ENCODE assay signal across 30 cellular contexts in genomic region chr3:126378341-126378751, GRCh38. TPM values are rescaled to one million over a fixed set of nuclear protein-coding genes. Genes with fewer than 3 reads are reported as not detected.
"Had no signal": no experiment of that assay in that cellular context is flagged by ENCODE, and none has a peak within 500 bp of the region (broad histone marks: within the 10 kb centered on the region; RNA-seq: fewer than 3 reads in every experiment).

No MANE protein-coding gene starts in this region.

- H3K36me3 Mint-ChIP-seq: activated naive CD8-positive, alpha-beta T cell treated with anti-CD3 and anti-CD28 coated beads for 36 hours; brain had no signal

- H3K27ac Mint-ChIP-seq: activated CD4-positive, alpha-beta memory T cell treated with anti-CD3 and anti-CD28 coated beads, Interleukin-2, amount 10 ng/mL, durations not matched to agents 7 days and 5 days; activated CD4-positive, alpha-beta T cell treated with anti-CD3 and anti-CD28 coated beads, Interleukin-2, amount 10 ng/mL, durations not matched to agents 7 days and 5 days; activated naive CD8-positive, alpha-beta T cell treated with anti-CD3 and anti-CD28 coated beads for 36 hours; activated T-helper 2 cell treated with anti-CD3 and anti-CD28 coated beads, Interferon-gamma antibody, Interleukin-2, Interleukin-4, amounts not matched to agents 10 μg/mL and 5 μg/mL and 100 μg/mL, durations not matched to agents 14 hours and 24 hours and 36 hours; brain; progenitor cell of endocrine pancreas; stimulated activated naive B cell treated with anti-CD40 and anti-IgM and Interleukin-4, amounts not matched to agents 10 μg/mL and 1 μg/mL and 100 μg/mL, for 72 hours had no signal

- H3K4me1 ChIP-seq: foreskin keratinocyte, stomach had no signal

- H3K4me3 Mint-ChIP-seq: activated CD4-positive, alpha-beta memory T cell treated with anti-CD3 and anti-CD28 coated beads, Interleukin-2, amount 10 ng/mL, durations not matched to agents 7 days and 5 days; activated CD4-positive, alpha-beta T cell treated with anti-CD3 and anti-CD28 coated beads, Interleukin-2, amount 10 ng/mL, durations not matched to agents 7 days and 5 days; activated naive CD8-positive, alpha-beta T cell treated with anti-CD3 and anti-CD28 coated beads for 36 hours; brain; nephron; stimulated activated naive B cell treated with anti-CD40 and anti-IgM and Interleukin-4, amounts not matched to agents 10 μg/mL and 1 μg/mL and 100 μg/mL, for 72 hours had no signal

- H3K9me3 ChIP-seq: adrenal gland, ascending aorta, esophagus muscularis mucosa, heart left ventricle, left ventricle myocardium inferior, ovary, stomach, thyroid gland had no signal

- H3K4me1 Mint-ChIP-seq: activated CD4-positive, alpha-beta memory T cell treated with anti-CD3 and anti-CD28 coated beads, Interleukin-2, amount 10 ng/mL, durations not matched to agents 7 days and 5 days; activated CD4-positive, alpha-beta T cell treated with anti-CD3 and anti-CD28 coated beads, Interleukin-2, amount 10 ng/mL, durations not matched to agents 7 days and 5 days; activated naive CD8-positive, alpha-beta T cell treated with anti-CD3 and anti-CD28 coated beads for 36 hours; stimulated activated naive B cell treated with anti-CD40 and anti-IgM and Interleukin-4, amounts not matched to agents 10 μg/mL and 1 μg/mL and 100 μg/mL, for 72 hours had no signal

- H3K9me3 Mint-ChIP-seq: activated CD4-positive, alpha-beta memory T cell treated with anti-CD3 and anti-CD28 coated beads, Interleukin-2, amount 10 ng/mL, durations not matched to agents 7 days and 5 days; activated CD4-positive, alpha-beta T cell treated with anti-CD3 and anti-CD28 coated beads, Interleukin-2, amount 10 ng/mL, durations not matched to agents 7 days and 5 days; activated naive CD8-positive, alpha-beta T cell treated with anti-CD3 and anti-CD28 coated beads for 36 hours; activated T-helper 2 cell treated with anti-CD3 and anti-CD28 coated beads, Interferon-gamma antibody, Interleukin-2, Interleukin-4, amounts not matched to agents 10 μg/mL and 5 μg/mL and 100 μg/mL, durations not matched to agents 14 hours and 24 hours and 36 hours; nephron had no signal

- ATAC-seq: foreskin keratinocyte, heart left ventricle had no signal

- H3K27ac ChIP-seq: adrenal gland, ascending aorta, cardiac muscle cell, esophagus muscularis mucosa, foreskin keratinocyte, heart left ventricle, left ventricle myocardium inferior, ovary, stomach, thyroid gland, VCaP had no signal

- H3K27me3 ChIP-seq: adrenal gland, ascending aorta, cardiac muscle cell, ovary, thyroid gland had no signal

- H3K4me2 ChIP-seq: smooth muscle cell had no signal

- DNase-seq: activated CD4-positive, alpha-beta memory T cell treated with anti-CD3 and anti-CD28 coated beads, Interleukin-2, amount 10 ng/mL, durations not matched to agents 7 days and 5 days; activated CD4-positive, alpha-beta T cell treated with anti-CD3 and anti-CD28 coated beads for 1 hour; activated CD4-positive, alpha-beta T cell treated with anti-CD3 and anti-CD28 coated beads, Interleukin-2, amount 10 ng/mL, durations not matched to agents 7 days and 5 days; activated CD8-positive, alpha-beta memory T cell treated with anti-CD3 and anti-CD28 coated beads, Interleukin-2, amount 50 U/mL, for 48 hours; activated naive CD4-positive, alpha-beta T cell treated with Interleukin-2 at 50 U/mL for 16 hours; activated naive CD8-positive, alpha-beta T cell treated with anti-CD3 and anti-CD28 coated beads for 36 hours; activated T-cell treated with anti-CD3 and anti-CD28 coated beads, Interleukin-2, amount 50 U/mL, for 48 hours; foreskin keratinocyte; left ventricle myocardium inferior; stimulated activated CD4-positive, alpha-beta T cell treated with anti-CD3 and anti-CD28 coated beads, Interleukin-15, amount 100 ng/mL, for 24 hours; stimulated activated CD4-positive, alpha-beta T cell treated with anti-CD3 and anti-CD28 coated beads, Interleukin-2, amount 100 ng/mL, for 24 hours; stimulated activated naive B cell treated with anti-CD40 and anti-IgM and Interleukin-4, amounts not matched to agents 10 μg/mL and 1 μg/mL and 100 μg/mL, for 72 hours had no signal

- H3K4me3 ChIP-seq: adrenal gland, ascending aorta, cardiac muscle cell, esophagus muscularis mucosa, heart left ventricle, left ventricle myocardium inferior, lung, ovary, smooth muscle cell, stomach, thyroid gland had no signal

- H3K36me3 ChIP-seq: adrenal gland, ascending aorta, cardiac muscle cell, esophagus muscularis mucosa, heart left ventricle, left ventricle myocardium inferior, ovary, stomach, thyroid gland had no signal

RNA-seq across cellular contexts. Expression of gene CFAP100, which starts 16.4 kb away (rescaled TPM):
- total RNA-seq: activated CD4-positive, alpha-beta memory T cell treated with anti-CD3 and anti-CD28 coated beads, Interleukin-2, amount 10 ng/mL, durations not matched to agents 7 days and 5 days; activated CD4-positive, alpha-beta T cell treated with anti-CD3 and anti-CD28 coated beads, Interleukin-2, amount 10 ng/mL, durations not matched to agents 7 days and 5 days; activated naive CD8-positive, alpha-beta T cell treated with anti-CD3 and anti-CD28 coated beads for 36 hours; activated T-helper 2 cell treated with anti-CD3 and anti-CD28 coated beads, Interferon-gamma antibody, Interleukin-2, Interleukin-4, amounts not matched to agents 10 μg/mL and 5 μg/mL and 100 μg/mL, durations not matched to agents 14 hours and 24 hours and 36 hours; adrenal gland; ascending aorta; cardiac muscle cell; esophagus muscularis mucosa; foreskin keratinocyte; heart left ventricle; left ventricle myocardium inferior; renal cortical epithelial cell; smooth muscle cell; stomach; T-helper 1 cell treated with Interleukin-12 subunit alpha and Interleukin-12 subunit beta and Interleukin-4 antibody, amounts not matched to agents 30 ng/mL and 1 ng/mL, for 36 hours; thyroid gland; ureter had no signal
- polyA plus RNA-seq: adrenal gland, cardiac muscle cell, foreskin keratinocyte, heart left ventricle, smooth muscle cell, stomach had no signal

RNA-seq across cellular contexts. Expression of gene KLF15, which starts 21.1 kb away (rescaled TPM):
- total RNA-seq: activated CD4-positive, alpha-beta memory T cell treated with anti-CD3 and anti-CD28 coated beads, Interleukin-2, amount 10 ng/mL, durations not matched to agents 7 days and 5 days; activated CD4-positive, alpha-beta T cell treated with anti-CD3 and anti-CD28 coated beads, Interleukin-2, amount 10 ng/mL, durations not matched to agents 7 days and 5 days; smooth muscle cell; T-helper 1 cell treated with Interleukin-12 subunit alpha and Interleukin-12 subunit beta and Interleukin-4 antibody, amounts not matched to agents 30 ng/mL and 1 ng/mL, for 36 hours had no signal
- polyA plus RNA-seq: foreskin keratinocyte, smooth muscle cell had no signal
